ENCODE assay signal across 12 cellular contexts in genomic region chr5:111551120-111551519, GRCh38. TPM values are rescaled to one million over a fixed set of nuclear protein-coding genes. Genes with fewer than 3 reads are reported as not detected.
A peak's percentile ranks its signal among the peaks of the same experiment; 100 is the strongest.
DNase-seq lines count a peak whose midpoint lies in the region; ATAC-seq, FAIRE-seq and TF ChIP-seq lines count a peak whose summit lies in the region.
"Had no signal": no experiment of that assay in that cellular context is flagged by ENCODE, and none has a peak within 500 bp of the region (broad histone marks: within the 10 kb centered on the region; RNA-seq: fewer than 3 reads in every experiment).

No MANE protein-coding gene starts in this region.

- H3K9me3 ChIP-seq in liver (ENCODE audit: control insufficient read depth in 4 of 4, low read length in 3 of 4): no peaks in the 10 kb centered on the region
- no peaks in the 10 kb centered on the region for H3K9me3 ChIP-seq in HepG2 (ENCODE audit: low read length)
- no peaks in the 10 kb centered on the region for H3K9me3 ChIP-seq in K562 (replicated peaks; ENCODE audit: control insufficient read depth, insufficient read depth, low read depth, low read length)
- H3K9me3 ChIP-seq in lower lobe of right lung: no peaks in the 10 kb centered on the region

- TF ChIP-seq CTCF in liver (IDR thresholded peaks at IDR 0.05; ENCODE audit: low read depth, low read length, missing input control): no peak
- TF ChIP-seq CTCF in HepG2 (CRISPR knock-in tag; IDR thresholded peaks at IDR 0.05): no peak
- no peak for TF ChIP-seq CTCF in K562 (IDR thresholded peaks at IDR 0.05 in 2 of 3, conservative IDR thresholded peaks at IDR 0.05 in 1 of 3; ENCODE audit: insufficient read depth in 2 of 3, low read depth in 1 of 3, low read length in 3 of 3)
- no peak for TF ChIP-seq CTCF in lower lobe of right lung (IDR thresholded peaks at IDR 0.05)
- TF ChIP-seq CTCF in lower leg skin (IDR thresholded peaks at IDR 0.05): no peak

- POLR2A ChIA-PET in HepG2 (lab: Yijun Ruan, JAX): no interaction called here
- POLR2A ChIA-PET in K562 (lab: Yijun Ruan, JAX): interaction anchor here (1.0 kb wide), 1 partner anchor 19 kb away, joined by 3 read pairs; no protein-coding TSS in a partner anchor

- CTCF ChIA-PET in HepG2 (lab: Yijun Ruan, JAX; ENCODE audit: low intra/inter-chr PET ratio, low total read pairs) (interaction anchor here (4.0 kb wide), 1 partner anchor 596 kb away, joined by 38 read pairs; no protein-coding TSS in a partner anchor), K562 (lab: Yijun Ruan, JAX; ENCODE audit: low intra/inter-chr PET ratio) (interaction anchor here (1.4 kb wide), 1 partner anchor 597 kb away, joined by 7 read pairs; no protein-coding TSS in a partner anchor)

- FAIRE-seq in HepG2 (lab: Jason Lieb, UNC) (no peak), K562 (lab: Jason Lieb, UNC) (no peak)
- FAIRE-seq: G401.6 had no signal

- H3K36me3 ChIP-seq in liver (ENCODE audit: control insufficient read depth in 4 of 4, insufficient read depth in 3 of 4, low read depth in 1 of 4, low read length in 3 of 4) (no peaks in the 10 kb centered on the region), HepG2 (replicated peaks in 1 of 2; ENCODE audit: control insufficient read depth in 1 of 2, insufficient read depth in 2 of 2, low read length in 2 of 2) (no peaks in the 10 kb centered on the region), K562 (ENCODE audit: control insufficient read depth, insufficient read depth, low read length) (no peaks in the 10 kb centered on the region), lower lobe of right lung (no peaks in the 10 kb centered on the region)

- no peak overlapping the region for H2AFZ ChIP-seq in HepG2 (ENCODE audit: low read length)
- H2AFZ ChIP-seq in K562 (ENCODE audit: low read depth, low read length): no peak overlapping the region

- TF ChIP-seq RAD21 in liver (IDR thresholded peaks at IDR 0.05) (no peak), HepG2 (CRISPR knock-in tag; IDR thresholded peaks at IDR 0.05) (no peak), K562 (CRISPR knock-in tag; conservative IDR thresholded peaks at IDR 0.05 in 1 of 2, IDR thresholded peaks at IDR 0.05 in 1 of 2) (no peak)

- TF ChIP-seq EP300 in HepG2 (IDR thresholded peaks at IDR 0.05; ENCODE audit: low read depth in 2 of 2, low read length in 2 of 2) (no peak), HepG2 (CRISPR knock-in tag; IDR thresholded peaks at IDR 0.05; ENCODE audit: borderline replicate concordance) (no peak), K562 (IDR thresholded peaks at IDR 0.05; ENCODE audit: low read length) (no peak)

- H3K4me2 ChIP-seq in HepG2 (ENCODE audit: low read depth, low read length): no peak overlapping the region
- no peak overlapping the region for H3K4me2 ChIP-seq in K562 (ENCODE audit: insufficient read depth, low read length)

- TF ChIP-seq POLR2A in HepG2 (IDR thresholded peaks at IDR 0.05; ENCODE audit: insufficient read depth in 1 of 2, low read depth in 2 of 2, low read length in 2 of 2): no peak
- no peak for TF ChIP-seq POLR2A in K562 (conservative IDR thresholded peaks at IDR 0.05)
- no peak for TF ChIP-seq POLR2A in lower leg skin (IDR thresholded peaks at IDR 0.05)

- H3K27ac ChIP-seq in liver (ENCODE audit: low read depth in 1 of 2, low read length in 2 of 2): peak overlapping the region in 1 of 2 donors; percentile 1
- H3K27ac ChIP-seq in HepG2 (ENCODE audit: extremely low read length, insufficient read depth, low read length): no peak overlapping the region
- H3K27ac ChIP-seq in K562 (ENCODE audit: extremely low read depth, low read depth, low read length): no peak overlapping the region
- peak overlapping the region; percentile 54 for H3K27ac ChIP-seq in lower lobe of right lung
- H3K27ac ChIP-seq: coronary artery, SK-N-MC had no signal

- H4K20me1 ChIP-seq in HepG2 (ENCODE audit: insufficient read depth, low read length) (no peaks in the 10 kb centered on the region), K562 (replicated peaks; ENCODE audit: control insufficient read depth, insufficient read depth, low read length) (no peaks in the 10 kb centered on the region)

- in situ Hi-C loops in HepG2 (cut with HindIII; ENCODE audit: extremely low pct_ligation_motif_present, low pct_unique_long_range_greater_than_20kb) (loop anchor here (5.0 kb wide), 1 partner anchor 591 kb away; no protein-coding TSS in a partner anchor), K562 (cut with MboI) (no loop called here)

- no peaks in the 10 kb centered on the region for H3K27me3 ChIP-seq in liver (ENCODE audit: control insufficient read depth in 4 of 4, insufficient read depth in 4 of 4, low read length in 3 of 4)
- H3K27me3 ChIP-seq in HepG2 (ENCODE audit: control insufficient read depth in 1 of 2, insufficient read depth in 2 of 2, low read length in 2 of 2): no peaks in the 10 kb centered on the region
- peaks cover 2 to 3% of the 10 kb centered on the region in 2 experiments; a peak in 2 of 5 replicates for H3K27me3 ChIP-seq in K562 (ENCODE audit: control insufficient read depth in 2 of 2, insufficient read depth in 2 of 2, low read length in 2 of 2)
- H3K27me3 ChIP-seq in lower lobe of right lung (ENCODE audit: low read depth): no peaks in the 10 kb centered on the region

- ATAC-seq in HepG2 (no peak), K562 (no peak), lower lobe of right lung (peak in 1 of 2 donors; percentile 24), GM18511 (IDR thresholded peaks at IDR 0.05; ENCODE audit: unreplicated experiment) (no peak)

- intact Hi-C loops in HepG2 (cut with micrococcal nuclease; ENCODE audit: unreplicated experiment) (loop anchor here (2.0 to 5.0 kb wide), 2 partner anchors 131 to 206 kb away; partner anchors contain the start of gene NREP), K562 (cut with micrococcal nuclease) (loop anchor here (5.0 kb wide), 2 partner anchors 146 to 394 kb away; no protein-coding TSS in a partner anchor), lower lobe of right lung (cut with DNase I) (loop anchor here (10.0 kb wide), 1 partner anchor 594 kb away; no protein-coding TSS in a partner anchor), lower leg skin (cut with DNase I; ENCODE audit: low total_unique reads) (no loop called here)

- H3K4me3 ChIP-seq in liver (ENCODE audit: low read depth in 1 of 3, low read length in 3 of 3) (no peak overlapping the region), HepG2 (replicated peaks in 1 of 3; ENCODE audit: insufficient read depth in 1 of 3, low read depth in 2 of 3, low read length in 3 of 3) (no peak overlapping the region), K562 (no peak overlapping the region), lower lobe of right lung (no peak overlapping the region), lower leg skin (ENCODE audit: low read depth, poor library complexity, severe bottlenecking) (no peak overlapping the region)
- H3K4me3 ChIP-seq: coronary artery, SK-N-MC had no signal

- no peak overlapping the region for H3K9ac ChIP-seq in liver (ENCODE audit: low read depth in 1 of 2, low read length in 2 of 2)
- no peak overlapping the region for H3K9ac ChIP-seq in HepG2 (ENCODE audit: insufficient read depth, low read depth, low read length)
- H3K9ac ChIP-seq in K562 (ENCODE audit: insufficient read depth in 1 of 2, low read depth in 2 of 2, low read length in 2 of 2): no peak overlapping the region

- DNase-seq in HepG2 (ENCODE audit: low spot score): no peak
- DNase-seq in K562 (ENCODE audit: extremely low read depth in 1 of 4, low spot score in 3 of 4): no peak
- DNase-seq in lower lobe of right lung: no peak
- no peak for DNase-seq in DMS153 treated with DMSO at 0.1 percent for 48 hours (lab: John Stamatoyannopoulos, UW; ENCODE audit: unreplicated experiment)
- no peak for DNase-seq in H4 (ENCODE audit: low spot score)
- no peak for DNase-seq in lower leg skin (ENCODE audit: low spot score in 2 of 2)
- DNase-seq: NCI-H524 treated with DMSO at 0.1 percent for 48 hours had no signal

- WGBS in liver: 90% methylated on average over 1 of the region's 1 CpG
- WGBS in HepG2 (ENCODE audit: low lambda C conversion rate): 10% methylated on average over 1 of the region's 1 CpG
- 5% methylated on average over 1 of the region's 1 CpG for WGBS in K562 (ENCODE audit: insufficient coverage, low coverage, missing lambda C conversion rate)
- 91 to 95% methylated on average over 1 of the region's 1 CpG for WGBS in lower leg skin, 2 donors

- H3K79me2 ChIP-seq in HepG2 (ENCODE audit: insufficient read depth, low read length) (no peaks in the 10 kb centered on the region), K562 (ENCODE audit: control insufficient read depth, insufficient read depth, low read length) (no peaks in the 10 kb centered on the region)

- BruUV-seq in HepG2 (replicated peaks; lab: Mats Ljungman, UMichigan) (no TSS peak), K562 (replicated peaks; lab: Mats Ljungman, UMichigan) (no TSS peak)

- no peaks in the 10 kb centered on the region for H3K9me1 ChIP-seq in K562 (ENCODE audit: control insufficient read depth, insufficient read depth, low read length)

- H3K4me1 ChIP-seq in liver (ENCODE audit: control insufficient read depth in 4 of 4, insufficient read depth in 4 of 4, low read length in 3 of 4) (peaks cover 0 to 13% (median 7%) of the 10 kb centered on the region in 4 donors), HepG2 (ENCODE audit: insufficient read depth, low read length) (no peaks in the 10 kb centered on the region), K562 (replicated peaks in 1 of 2; ENCODE audit: control insufficient read depth in 2 of 2, insufficient read depth in 2 of 2, low read length in 2 of 2) (peaks cover 0 to 3% of the 10 kb centered on the region in 2 experiments; a peak in 1 of 5 replicates), lower lobe of right lung (peaks cover 8% of the 10 kb centered on the region)

RNA-seq across cellular contexts. Expression of gene STARD4, which starts 38.8 kb away (rescaled TPM):
- total RNA-seq in liver: 10 to 100 TPM; 53.2 to 61.2 TPM
- 10 to 100 TPM; 10.1 to 15.0 TPM for polyA plus RNA-seq in liver
- total RNA-seq in HepG2 (2016; rRNA removed; fragmentation: Illumina TruSeq; extraction: Trizol): 66.9 and 92.2 TPM in 2 replicates
- 7.4 and 7.8 TPM in 2 replicates for total RNA-seq in HepG2 (2016; cell fraction: cytosol; rRNA removed; fragmentation: Illumina TruSeq; extraction: Trizol; ENCODE audit: low read depth)
- total RNA-seq in HepG2 (2016; cell fraction: insoluble cytoplasmic fraction; rRNA removed; fragmentation: Illumina TruSeq; extraction: Trizol): 66.5 and 97.1 TPM in 2 replicates
- 21.3 and 22.8 TPM in 2 replicates for total RNA-seq in HepG2 (2016; cell fraction: membrane; rRNA removed; fragmentation: Illumina TruSeq; extraction: Trizol)
- 67.3 and 73.5 TPM in 2 replicates for total RNA-seq in HepG2 (2016; cell fraction: nucleus; rRNA removed; fragmentation: Illumina TruSeq; extraction: Trizol)
- 27.4 and 37.0 TPM in 2 replicates for polyA plus RNA-seq in HepG2 (2011; rRNA removed)
- polyA plus RNA-seq in HepG2 (2011; cell fraction: cytosol; rRNA removed): 7.5 and 15.9 TPM in 2 replicates
- polyA plus RNA-seq in HepG2 (2011; cell fraction: nucleus; rRNA removed): 31.7 and 60.0 TPM in 2 replicates
- 39.3 and 40.0 TPM in 2 replicates for polyA plus RNA-seq in HepG2 (2012)
- polyA plus RNA-seq in HepG2 (2016; cell fraction: cytosol; fragmentation: Illumina TruSeq; extraction: Trizol; ENCODE audit: low read depth): 2.5 and 2.6 TPM in 2 replicates
- 52.5 and 58.1 TPM in 2 replicates for polyA plus RNA-seq in HepG2 (2016; cell fraction: insoluble cytoplasmic fraction; fragmentation: Illumina TruSeq; extraction: Trizol; ENCODE audit: low read depth)
- 7.8 and 8.0 TPM in 2 replicates for polyA plus RNA-seq in HepG2 (2016; cell fraction: membrane; fragmentation: Illumina TruSeq; extraction: Trizol; ENCODE audit: low read depth)
- polyA plus RNA-seq in HepG2 (2016; cell fraction: nucleus; fragmentation: Illumina TruSeq; extraction: Trizol; ENCODE audit: insufficient read depth, low read depth): 105 and 107 TPM in 2 replicates
- 15.2 and 24.2 TPM in 2 replicates for polyA minus RNA-seq in HepG2 (2011; rRNA and poly(A)+ RNA removed; ENCODE audit: low replicate concordance)
- 14.2 and 19.3 TPM in 2 replicates for polyA minus RNA-seq in HepG2 (2011; cell fraction: cytosol; rRNA and poly(A)+ RNA removed)
- polyA minus RNA-seq in HepG2 (2011; cell fraction: nucleus; rRNA and poly(A)+ RNA removed): 53.0 and 82.6 TPM in 2 replicates
- 59.7 and 137 TPM in 2 replicates for total RNA-seq in K562 (2011; cell fraction: chromatin; rRNA removed; ENCODE audit: low replicate concordance)
- total RNA-seq in K562 (2011; cell fraction: nucleolus; rRNA removed): 35.4 and 44.6 TPM in 2 replicates
- 95.2 and 164 TPM in 2 replicates for total RNA-seq in K562 (2011; cell fraction: nucleoplasm; rRNA removed)
- 28.8 and 30.7 TPM in 2 replicates for total RNA-seq in K562 (2014; rRNA removed)
- total RNA-seq in K562 (2014; rRNA removed; fragmentation: Illumina TruSeq; extraction: Trizol): 53.3 and 67.6 TPM in 2 replicates
- total RNA-seq in K562 (2015; rRNA removed; fragmentation: Illumina TruSeq; extraction: Trizol): 31.6 and 39.5 TPM in 2 replicates
- total RNA-seq in K562 (2021): 34.1 and 41.6 TPM in 2 replicates
- polyA plus RNA-seq in K562 (2011; rRNA removed): 79.0 and 88.0 TPM in 2 replicates
- polyA plus RNA-seq in K562 (2011; cell fraction: cytosol; rRNA removed): 17.0 and 52.8 TPM in 2 replicates
- 102 and 118 TPM in 2 replicates for polyA plus RNA-seq in K562 (2011; cell fraction: nucleus; rRNA removed)
- 30.2 and 41.5 TPM in 2 replicates for polyA plus RNA-seq in K562 (2012)
- polyA plus RNA-seq in K562 (2014; fragmentation: Illumina TruSeq; extraction: Trizol): 34.0 and 36.1 TPM in 2 replicates
- 10 to 100 TPM; 28.4 to 33.3 TPM for polyA plus RNA-seq in K562 (2014; fragmentation: Nextera tagmentation; extraction: Ambion mirVana)
- 33.7 and 35.9 TPM in 2 replicates for polyA plus RNA-seq in K562 (2014; rRNA removed)
- 88.2 and 104 TPM in 2 replicates for polyA minus RNA-seq in K562 (2011; rRNA and poly(A)+ RNA removed)
- 33.3 and 43.1 TPM in 2 replicates for polyA minus RNA-seq in K562 (2011; cell fraction: cytosol; rRNA and poly(A)+ RNA removed)
- polyA minus RNA-seq in K562 (2011; cell fraction: nucleus; rRNA and poly(A)+ RNA removed): 48.9 and 89.9 TPM in 2 replicates
- 40.2 TPM for total RNA-seq in lower lobe of right lung
- 67.1 and 91.0 TPM in 2 replicates for total RNA-seq in H4 (2014; rRNA removed; shearing (Covaris generic))
- total RNA-seq in lower leg skin: 1 to 10 TPM in 3 of 4 donors, under 1 TPM in 1; 0.34 to 3.2 (median 2.9) TPM
